ENCODE assay signal across 25 cellular contexts in genomic region chr1:198858026-198858425, GRCh38.
"Had no signal": no experiment of that assay in that cellular context is flagged by ENCODE, and none has a peak within 500 bp of the region (broad histone marks: within the 10 kb centered on the region; RNA-seq: fewer than 3 reads in every experiment).

No MANE protein-coding gene starts in this region.

- H3K36me3 ChIP-seq: neural progenitor cell, right atrium auricular region, tibial artery had no signal

- H3K4me1 ChIP-seq: foreskin keratinocyte, neural progenitor cell, right atrium auricular region, tibial artery had no signal

- H2AFZ ChIP-seq: neural progenitor cell had no signal

- H3K9me3 Mint-ChIP-seq: activated CD4-positive, alpha-beta T cell treated with anti-CD3 and anti-CD28 coated beads, Interleukin-2, amount 10 ng/mL, durations not matched to agents 7 days and 5 days; activated naive CD4-positive, alpha-beta T cell treated with anti-CD3 and anti-CD28 coated beads, Interleukin-2, amount 10 ng/mL, durations not matched to agents 7 days and 5 days; activated T-cell treated with anti-CD3 and anti-CD28 coated beads, Interleukin-2, amount 50 U/mL, for 24 hours; memory B cell; neural progenitor cell had no signal

- H3K4me2 ChIP-seq: neural progenitor cell had no signal

- H3K4me3 ChIP-seq: neural progenitor cell, right atrium auricular region, tibial artery had no signal

- H3K36me3 Mint-ChIP-seq: memory B cell had no signal

- ATAC-seq: activated CD4-positive, CD25-positive, alpha-beta regulatory T cell treated with anti-CD3 and anti-CD28 coated beads, Interleukin-2, amount 50 U/mL, for 24 hours; activated CD8-positive, alpha-beta T cell treated with anti-CD3 and anti-CD28 coated beads, Interleukin-2, amount 10 ng/mL, durations not matched to agents 7 days and 5 days; activated naive CD8-positive, alpha-beta T cell treated with anti-CD3 and anti-CD28 coated beads, Interleukin-2, amount 50 U/mL, for 24 hours; foreskin keratinocyte; left ventricle myocardium superior; naive thymus-derived CD4-positive, alpha-beta T cell; stimulated activated naive CD8-positive, alpha-beta T cell treated with anti-CD3 and anti-CD28 coated beads, Interleukin-15, Interleukin-2, amounts not matched to agents 100 U/mL and 50 U/mL, for 24 hours had no signal

- H3K4me3 Mint-ChIP-seq: activated CD4-positive, alpha-beta T cell treated with anti-CD3 and anti-CD28 coated beads, Interleukin-2, amount 10 ng/mL, durations not matched to agents 7 days and 5 days; activated CD8-positive, alpha-beta T cell treated with anti-CD3 and anti-CD28 coated beads, Interleukin-2, amount 10 ng/mL, durations not matched to agents 7 days and 5 days; activated naive CD4-positive, alpha-beta T cell treated with anti-CD3 and anti-CD28 coated beads, Interleukin-2, amount 10 ng/mL, durations not matched to agents 7 days and 5 days; activated naive CD8-positive, alpha-beta T cell treated with anti-CD3 and anti-CD28 coated beads, Interleukin-2, amount 50 U/mL, for 24 hours; activated T-cell treated with anti-CD3 and anti-CD28 coated beads, Interleukin-2, amount 50 U/mL, for 24 hours; memory B cell; naive thymus-derived CD4-positive, alpha-beta T cell; neural progenitor cell had no signal

- H3K27ac ChIP-seq: brain microvascular endothelial cell, epithelial cell of prostate, foreskin keratinocyte, neural progenitor cell, right atrium auricular region, tibial artery had no signal

- H3K4me1 Mint-ChIP-seq: activated CD4-positive, alpha-beta T cell treated with anti-CD3 and anti-CD28 coated beads, Interleukin-2, amount 10 ng/mL, durations not matched to agents 7 days and 5 days; activated naive CD4-positive, alpha-beta T cell treated with anti-CD3 and anti-CD28 coated beads, Interleukin-2, amount 10 ng/mL, durations not matched to agents 7 days and 5 days; memory B cell; neural progenitor cell had no signal

- H3K27me3 ChIP-seq: brain microvascular endothelial cell, dorsolateral prefrontal cortex, foreskin keratinocyte, neural progenitor cell, right atrium auricular region, tibial artery had no signal

- H3K27me3 Mint-ChIP-seq: activated CD4-positive, alpha-beta T cell treated with anti-CD3 and anti-CD28 coated beads, Interleukin-2, amount 10 ng/mL, durations not matched to agents 7 days and 5 days; activated naive CD4-positive, alpha-beta T cell treated with anti-CD3 and anti-CD28 coated beads, Interleukin-2, amount 10 ng/mL, durations not matched to agents 7 days and 5 days; activated naive CD8-positive, alpha-beta T cell treated with anti-CD3 and anti-CD28 coated beads, Interleukin-2, amount 50 U/mL, for 24 hours; activated T-cell treated with anti-CD3 and anti-CD28 coated beads, Interleukin-2, amount 50 U/mL, for 24 hours; memory B cell; naive thymus-derived CD4-positive, alpha-beta T cell; progenitor cell of endocrine pancreas had no signal

- H3K27ac Mint-ChIP-seq: activated CD4-positive, alpha-beta T cell treated with anti-CD3 and anti-CD28 coated beads, Interleukin-2, amount 10 ng/mL, durations not matched to agents 7 days and 5 days; activated CD8-positive, alpha-beta T cell treated with anti-CD3 and anti-CD28 coated beads, Interleukin-2, amount 10 ng/mL, durations not matched to agents 7 days and 5 days; activated naive CD4-positive, alpha-beta T cell treated with anti-CD3 and anti-CD28 coated beads, Interleukin-2, amount 10 ng/mL, durations not matched to agents 7 days and 5 days; activated naive CD8-positive, alpha-beta T cell treated with anti-CD3 and anti-CD28 coated beads, Interleukin-2, amount 50 U/mL, for 24 hours; activated T-cell treated with anti-CD3 and anti-CD28 coated beads, Interleukin-2, amount 50 U/mL, for 24 hours; memory B cell; naive thymus-derived CD4-positive, alpha-beta T cell; neural progenitor cell; progenitor cell of endocrine pancreas had no signal

- H3K9me3 ChIP-seq: right atrium auricular region, tibial artery had no signal

- H3K9ac ChIP-seq: neural progenitor cell had no signal

- DNase-seq: activated CD4-positive, alpha-beta T cell treated with anti-CD3 and anti-CD28 coated beads, Interleukin-2, amount 10 ng/mL, durations not matched to agents 7 days and 5 days; activated CD8-positive, alpha-beta T cell treated with anti-CD3 and anti-CD28 coated beads, Interleukin-2, amount 10 ng/mL, durations not matched to agents 7 days and 5 days; activated effector memory CD4-positive, alpha-beta T cell treated with Interleukin-2 at 50 U/mL for 16 hours; activated naive CD4-positive, alpha-beta T cell treated with anti-CD3 and anti-CD28 coated beads, Interleukin-2, amount 10 ng/mL, durations not matched to agents 7 days and 5 days; activated naive CD8-positive, alpha-beta T cell treated with anti-CD3 and anti-CD28 coated beads, Interleukin-2, amount 50 U/mL, for 24 hours; activated T-cell treated with anti-CD3 and anti-CD28 coated beads, Interleukin-2, amount 50 U/mL, for 24 hours; aorta; brain microvascular endothelial cell; central memory CD4-positive, alpha-beta T cell; dorsolateral prefrontal cortex; foreskin keratinocyte; glutamatergic neuron; hippocampal formation; left ventricle myocardium superior; naive thymus-derived CD4-positive, alpha-beta T cell; stimulated activated naive CD8-positive, alpha-beta T cell treated with anti-CD3 and anti-CD28 coated beads, Interleukin-15, Interleukin-2, amounts not matched to agents 100 U/mL and 50 U/mL, for 24 hours; substantia nigra; T1000; tibial artery had no signal
